ENCODE assay signal across 2 cellular contexts in the genomic region with DNA sequence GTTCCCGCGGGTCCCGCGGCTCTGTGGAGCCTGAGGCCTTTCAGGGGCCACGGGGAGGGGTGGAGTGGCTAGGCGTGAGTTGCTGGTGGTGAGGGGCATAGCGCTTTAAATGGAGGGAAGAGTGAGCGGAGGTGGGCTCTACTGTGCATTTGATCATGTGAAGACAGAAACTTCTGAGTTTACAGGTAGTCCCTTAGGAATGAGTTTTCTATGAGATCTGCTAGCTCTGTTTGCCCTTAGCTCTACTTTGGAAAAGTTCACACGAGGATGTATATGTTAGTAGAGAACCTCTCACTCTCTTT.
TF ChIP-seq lines count a peak whose summit lies in the region.

No MANE protein-coding gene starts in this region.

TF ChIP-seq in A549, 52 proteins besides CTCF, POLR2A, EP300 and RAD21 (continued from another document):
- TF ChIP-seq ZFP36 (IDR thresholded peaks at IDR 0.05; ENCODE audit: borderline replicate concordance, partially characterized antibody) (no peak), HOXA7 (CRISPR knock-in tag; IDR thresholded peaks at IDR 0.05) (no peak), MAFK (IDR thresholded peaks at IDR 0.05; ENCODE audit: partially characterized antibody) (no peak), ZC3H11A (IDR thresholded peaks at IDR 0.05) (no peak)

TF ChIP-seq in IMR-90, 13 proteins besides CTCF, POLR2A, EP300 and RAD21:
- TF ChIP-seq, protein P1, sequence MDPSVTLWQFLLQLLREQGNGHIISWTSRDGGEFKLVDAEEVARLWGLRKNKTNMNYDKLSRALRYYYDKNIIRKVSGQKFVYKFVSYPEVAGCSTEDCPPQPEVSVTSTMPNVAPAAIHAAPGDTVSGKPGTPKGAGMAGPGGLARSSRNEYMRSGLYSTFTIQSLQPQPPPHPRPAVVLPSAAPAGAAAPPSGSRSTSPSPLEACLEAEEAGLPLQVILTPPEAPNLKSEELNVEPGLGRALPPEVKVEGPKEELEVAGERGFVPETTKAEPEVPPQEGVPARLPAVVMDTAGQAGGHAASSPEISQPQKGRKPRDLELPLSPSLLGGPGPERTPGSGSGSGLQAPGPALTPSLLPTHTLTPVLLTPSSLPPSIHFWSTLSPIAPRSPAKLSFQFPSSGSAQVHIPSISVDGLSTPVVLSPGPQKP (IDR thresholded peaks at IDR 0.05; ENCODE audit: borderline replicate concordance, low read depth, low read length), result no peak
- TF ChIP-seq RCOR1 (IDR thresholded peaks at IDR 0.05; ENCODE audit: insufficient replicate concordance, low read length), result no peak
- TF ChIP-seq, protein P2, sequence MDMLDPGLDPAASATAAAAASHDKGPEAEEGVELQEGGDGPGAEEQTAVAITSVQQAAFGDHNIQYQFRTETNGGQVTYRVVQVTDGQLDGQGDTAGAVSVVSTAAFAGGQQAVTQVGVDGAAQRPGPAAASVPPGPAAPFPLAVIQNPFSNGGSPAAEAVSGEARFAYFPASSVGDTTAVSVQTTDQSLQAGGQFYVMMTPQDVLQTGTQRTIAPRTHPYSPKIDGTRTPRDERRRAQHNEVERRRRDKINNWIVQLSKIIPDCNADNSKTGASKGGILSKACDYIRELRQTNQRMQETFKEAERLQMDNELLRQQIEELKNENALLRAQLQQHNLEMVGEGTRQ (IDR thresholded peaks at IDR 0.05; ENCODE audit: low read depth, low read length), result no peak
